In genomic region chr11:35937751-35938150, GRCh38 we compare ENCODE assay signal across 18 cellular contexts.
"Had no signal": no experiment of that assay in that cellular context is flagged by ENCODE, and none has a peak within 500 bp of the region (broad histone marks: within the 10 kb centered on the region; RNA-seq: fewer than 3 reads in every experiment).

No MANE protein-coding gene starts in this region.

- H3K36me3 Mint-ChIP-seq: memory B cell, mesothelial cell of epicardium, natural killer cell had no signal

- H3K9me3 ChIP-seq: esophagus muscularis mucosa, gastroesophageal sphincter, left ventricle myocardium inferior, lower lobe of right lung, right atrium auricular region, tibial artery, upper lobe of left lung, uterus had no signal

- H3K27ac Mint-ChIP-seq: memory B cell, mesothelial cell of epicardium, natural killer cell had no signal

- DNase-seq: effector memory CD4-positive, alpha-beta T cell; glutamatergic neuron; islet precursor cell; left ventricle myocardium inferior; lower lobe of right lung; natural killer cell; posterior cingulate gyrus; small intestine; stimulated activated CD4-positive, alpha-beta T cell treated with anti-CD3 and anti-CD28 coated beads, Interleukin-2, amount 100 ng/mL, for 48 hours; stimulated activated naive CD8-positive, alpha-beta T cell treated with anti-CD3 and anti-CD28 coated beads, Interleukin-15, Interleukin-2, amounts not matched to agents 100 U/mL and 50 U/mL, for 24 hours; tibial artery; upper lobe of left lung; uterus had no signal

- ATAC-seq: gastroesophageal sphincter; lower lobe of right lung; natural killer cell; stimulated activated naive CD8-positive, alpha-beta T cell treated with anti-CD3 and anti-CD28 coated beads, Interleukin-15, Interleukin-2, amounts not matched to agents 100 U/mL and 50 U/mL, for 24 hours had no signal

- H3K4me1 ChIP-seq: esophagus muscularis mucosa, gastroesophageal sphincter, lower lobe of right lung, tibial artery, uterus had no signal

- H3K36me3 ChIP-seq: esophagus muscularis mucosa, gastroesophageal sphincter, left ventricle myocardium inferior, lower lobe of right lung, right atrium auricular region, tibial artery, upper lobe of left lung, uterus had no signal

- H3K4me3 ChIP-seq: esophagus muscularis mucosa, gastroesophageal sphincter, left ventricle myocardium inferior, lower lobe of right lung, right atrium auricular region, tibial artery, upper lobe of left lung, uterus had no signal

- H3K4me1 Mint-ChIP-seq: memory B cell, natural killer cell had no signal

- H3K27ac ChIP-seq: esophagus muscularis mucosa, gastroesophageal sphincter, left ventricle myocardium inferior, lower lobe of right lung, right atrium auricular region, tibial artery, upper lobe of left lung, uterus had no signal

- H3K9me3 Mint-ChIP-seq: memory B cell, mesothelial cell of epicardium, natural killer cell had no signal

- H3K27me3 ChIP-seq: gastroesophageal sphincter, right atrium auricular region, tibial artery, upper lobe of left lung, uterus had no signal

- H3K4me3 Mint-ChIP-seq: memory B cell, mesothelial cell of epicardium, natural killer cell had no signal
